ENCODE assay signal across 17 cellular contexts in genomic region chr5:68647743-68648142, GRCh38.
DNase-seq lines count a peak whose midpoint lies in the region; ATAC-seq and TF ChIP-seq lines count a peak whose summit lies in the region.
"Had no signal": no experiment of that assay in that cellular context is flagged by ENCODE, and none has a peak within 500 bp of the region (broad histone marks: within the 10 kb centered on the region; RNA-seq: fewer than 3 reads in every experiment).

No MANE protein-coding gene starts in this region.

- H3K4me3 ChIP-seq in right lobe of liver = no peak overlapping the region
- H3K4me3 ChIP-seq in prostate gland = no peak overlapping the region
- no peak overlapping the region for H3K4me3 ChIP-seq in vagina
- H3K4me3 ChIP-seq: BLaER1, GM23248, HAP-1 had no signal

- peak in 3 of 4 donors; percentile 4 to 26 (median 5) for ATAC-seq in right lobe of liver
- ATAC-seq in stimulated activated naive B cell treated with anti-CD40 and anti-IgM and Interleukin-4, amounts not matched to agents 10 μg/mL and 1 μg/mL and 100 μg/mL, for 72 hours (replicated peaks) = no peak
- no peak for ATAC-seq in HG03439 (IDR thresholded peaks at IDR 0.05; ENCODE audit: unreplicated experiment)

- H3K4me3 Mint-ChIP-seq in stimulated activated naive B cell treated with anti-CD40 and anti-IgM and Interleukin-4, amounts not matched to agents 10 μg/mL and 1 μg/mL and 100 μg/mL, for 72 hours = no peak overlapping the region
- H3K4me3 Mint-ChIP-seq: CD14-positive monocyte; CD4-positive, alpha-beta memory T cell had no signal

- H3K27me3 Mint-ChIP-seq in stimulated activated naive B cell treated with anti-CD40 and anti-IgM and Interleukin-4, amounts not matched to agents 10 μg/mL and 1 μg/mL and 100 μg/mL, for 72 hours = peaks cover 3% of the 10 kb centered on the region in 2 donors

- WGBS in right lobe of liver (ENCODE audit: insufficient coverage, low coverage, low lambda C conversion rate, missing lambda C conversion rate) = 56% methylated on average over 3 of the region's 3 CpGs
- 96% methylated on average over 3 of the region's 3 CpGs for WGBS in prostate gland

- H3K27me3 ChIP-seq in right lobe of liver = no peaks in the 10 kb centered on the region
- no peaks in the 10 kb centered on the region for H3K27me3 ChIP-seq in prostate gland (replicated peaks; ENCODE audit: insufficient read depth)
- no peaks in the 10 kb centered on the region for H3K27me3 ChIP-seq in vagina
- H3K27me3 ChIP-seq: BLaER1 had no signal

- H3K36me3 Mint-ChIP-seq in stimulated activated naive B cell treated with anti-CD40 and anti-IgM and Interleukin-4, amounts not matched to agents 10 μg/mL and 1 μg/mL and 100 μg/mL, for 72 hours = no peaks in the 10 kb centered on the region
- H3K36me3 Mint-ChIP-seq: CD14-positive monocyte; CD4-positive, alpha-beta memory T cell had no signal

- no peak overlapping the region for H3K27ac Mint-ChIP-seq in stimulated activated naive B cell treated with anti-CD40 and anti-IgM and Interleukin-4, amounts not matched to agents 10 μg/mL and 1 μg/mL and 100 μg/mL, for 72 hours
- H3K27ac Mint-ChIP-seq: CD14-positive monocyte; CD4-positive, alpha-beta memory T cell had no signal

- H3K4me1 ChIP-seq in right lobe of liver = peaks cover 0 to 49% (median 5%) of the 10 kb centered on the region in 4 donors
- H3K4me1 ChIP-seq in prostate gland (replicated peaks) = peaks cover 4% of the 10 kb centered on the region
- H3K4me1 ChIP-seq in vagina = peaks cover 47% of the 10 kb centered on the region
- H3K4me1 ChIP-seq: BLaER1, HAP-1 had no signal

- H3K36me3 ChIP-seq in right lobe of liver (no peaks in the 10 kb centered on the region), prostate gland (no peaks in the 10 kb centered on the region), vagina (no peaks in the 10 kb centered on the region)
- H3K36me3 ChIP-seq: BLaER1, HAP-1 had no signal

- TF ChIP-seq POLR2A in right lobe of liver (IDR thresholded peaks at IDR 0.05) (no peak), prostate gland (IDR thresholded peaks at IDR 0.05) (no peak), vagina (IDR thresholded peaks at IDR 0.05) (no peak)

- intact Hi-C loops in right lobe of liver (cut with DNase I) (no loop called here), prostate gland (cut with DNase I) (no loop called here), vagina (cut with DNase I) (no loop called here)

- H3K4me1 Mint-ChIP-seq in stimulated activated naive B cell treated with anti-CD40 and anti-IgM and Interleukin-4, amounts not matched to agents 10 μg/mL and 1 μg/mL and 100 μg/mL, for 72 hours = peaks cover 4 to 17% of the 10 kb centered on the region in 2 donors
- H3K4me1 Mint-ChIP-seq: CD14-positive monocyte; CD4-positive, alpha-beta memory T cell had no signal

- TF ChIP-seq CTCF in VCaP (conservative IDR thresholded peaks at IDR 0.05) (no peak), right lobe of liver (IDR thresholded peaks at IDR 0.05) (no peak), prostate gland (IDR thresholded peaks at IDR 0.05) (no peak), vagina (IDR thresholded peaks at IDR 0.05) (no peak)

- DNase-seq in right lobe of liver = no peak
- no peak for DNase-seq in prostate gland (ENCODE audit: low spot score)
- DNase-seq in vagina (ENCODE audit: extremely low spot score in 2 of 2) = no peak
- DNase-seq in stimulated activated naive B cell treated with anti-CD40 and anti-IgM and Interleukin-4, amounts not matched to agents 10 μg/mL and 1 μg/mL and 100 μg/mL, for 72 hours = no peak
- no peak for DNase-seq in NCI-H1092 treated with DMSO at 0.1 percent for 48 hours (lab: John Stamatoyannopoulos, UW)
- DNase-seq: 8988T; CD4-positive, alpha-beta memory T cell; DMS153; DMS79; GDM1; GM23248 had no signal

- H3K9me3 ChIP-seq in right lobe of liver (no peaks in the 10 kb centered on the region), prostate gland (no peaks in the 10 kb centered on the region), vagina (no peaks in the 10 kb centered on the region)
- H3K9me3 ChIP-seq: BLaER1, HAP-1 had no signal

- H3K9me3 Mint-ChIP-seq in stimulated activated naive B cell treated with anti-CD40 and anti-IgM and Interleukin-4, amounts not matched to agents 10 μg/mL and 1 μg/mL and 100 μg/mL, for 72 hours = peaks cover 0 to 2% of the 10 kb centered on the region in 2 donors
- H3K9me3 Mint-ChIP-seq: CD4-positive, alpha-beta memory T cell had no signal

- H3K27ac ChIP-seq in VCaP (peak overlapping the region; percentile 99), right lobe of liver (peak overlapping the region in 2 of 3 donors; percentile 38 to 69), prostate gland (peak overlapping the region; percentile 79 to 87), vagina (peak overlapping the region; percentile 81)
- H3K27ac ChIP-seq: BLaER1, GM23248, HL-60 had no signal

Comparison
In these comparisons a context has a peak if more than half of its experiments do, and no peak if none do; other contexts are left out.
1. ATAC-seq: peak in right lobe of liver (3 of 4); none in stimulated activated naive B cell treated with anti-CD40 and anti-IgM and Interleukin-4, amounts not matched to agents 10 μg/mL and 1 μg/mL and 100 μg/mL, for 72 hours (0 of 2) and HG03439 (single experiment).
2. Peak in every context shown above with its lines, with median percentiles within 50 percentile points of each other: H3K27ac ChIP-seq.